Comparison of ENCODE assay signal across 25 cellular contexts in genomic region chr13:47457631-47458030, GRCh38.
DNase-seq lines count a peak whose midpoint lies in the region; ATAC-seq and TF ChIP-seq lines count a peak whose summit lies in the region.
"Had no signal": no experiment of that assay in that cellular context is flagged by ENCODE, and none has a peak within 500 bp of the region (broad histone marks: within the 10 kb centered on the region; RNA-seq: fewer than 3 reads in every experiment).

No MANE protein-coding gene starts in this region.

- H4K8ac ChIP-seq in IMR-90 (ENCODE audit: low read depth in 2 of 2, low read length in 2 of 2), result no peak overlapping the region

- no peak overlapping the region for H2BK120ac ChIP-seq in IMR-90 (ENCODE audit: low read depth, low read length)

- intact Hi-C loops in IMR-90 (cut with micrococcal nuclease), result loop anchor here (10.0 kb wide), 1 partner anchor 483 kb away; no protein-coding TSS in a partner anchor
- intact Hi-C loops in activated CD4-positive, alpha-beta T cell treated with anti-CD3 and anti-CD28 coated beads for 36 hours (cut with DNase I, micrococcal nuclease), result no loop called here
- intact Hi-C loops in spleen (cut with DNase I; ENCODE audit: low total_unique reads), result no loop called here

- no TSS peak for BruUV-seq in IMR-90 (replicated peaks; lab: Mats Ljungman, UMichigan)

- POLR2A ChIA-PET in IMR-90 (lab: Charles Lee; ENCODE audit: unreplicated experiment), result no interaction called here
- POLR2A ChIA-PET in activated CD4-positive, alpha-beta T cell treated with anti-CD3 and anti-CD28 coated beads for 36 hours (lab: Charles Lee), result no interaction called here

- H3K27me3 ChIP-seq in IMR-90 (ENCODE audit: control insufficient read depth, insufficient read depth, low read length) (no peaks in the 10 kb centered on the region), lung (ENCODE audit: control insufficient read depth, insufficient read depth) (no peaks in the 10 kb centered on the region), spleen (replicated peaks in 1 of 7) (no peaks in the 10 kb centered on the region)
- H3K27me3 ChIP-seq: gastroesophageal sphincter, left lung, ovary, right atrium auricular region, thyroid gland had no signal

- DNase-seq in AG09309 (ENCODE audit: low read depth), result peak; percentile 43
- DNase-seq in IMR-90, result peak; percentile 49
- DNase-seq in choroid plexus epithelial cell (ENCODE audit: low read depth), result peak; percentile 61
- DNase-seq in lung (ENCODE audit: low spot score), result no peak
- no peak for DNase-seq in activated CD4-positive, alpha-beta T cell treated with anti-CD3 and anti-CD28 coated beads for 36 hours
- no peak for DNase-seq in HuH-7 (ENCODE audit: low spot score)
- DNase-seq in NCI-H1092 (lab: John Stamatoyannopoulos, UW), result no peak
- DNase-seq in spleen, result no peak
- DNase-seq: activated CD4-positive, alpha-beta T cell treated with anti-CD3 and anti-CD28 coated beads for 48 hours; activated naive CD4-positive, alpha-beta T cell; activated T-cell treated with anti-CD3 and anti-CD28 coated beads, Interleukin-2, amount 50 U/mL, for 4 hours; Calu3; central memory CD4-positive, alpha-beta T cell; hypothalamus; left lung; NCI-H187; NCI-H69; ovary; stimulated activated naive CD8-positive, alpha-beta T cell treated with anti-CD3 and anti-CD28 coated beads, Interleukin-15, Interleukin-2, amounts not matched to agents 100 U/mL and 50 U/mL, for 24 hours; thyroid gland had no signal

- H3K4me3 Mint-ChIP-seq in activated CD4-positive, alpha-beta T cell treated with anti-CD3 and anti-CD28 coated beads for 36 hours, result no peak overlapping the region
- H3K4me3 Mint-ChIP-seq: activated T-cell treated with anti-CD3 and anti-CD28 coated beads, Interleukin-2, amount 50 U/mL, for 4 hours; natural killer cell treated with Interleukin-12 subunit alpha and Interleukin-12 subunit beta and Interleukin-15 and Interleukin-18, amount 100 ng/mL, for 72 hours had no signal

- in situ Hi-C loops in IMR-90 (cut with MboI; ENCODE audit: low sequenced_read_pairs), result no loop called here

- H3K4me1 Mint-ChIP-seq in activated CD4-positive, alpha-beta T cell treated with anti-CD3 and anti-CD28 coated beads for 36 hours, result no peaks in the 10 kb centered on the region

- no peaks in the 10 kb centered on the region for H3K36me3 Mint-ChIP-seq in activated CD4-positive, alpha-beta T cell treated with anti-CD3 and anti-CD28 coated beads for 36 hours (ENCODE audit: low read depth)
- H3K36me3 Mint-ChIP-seq: natural killer cell treated with Interleukin-12 subunit alpha and Interleukin-12 subunit beta and Interleukin-15 and Interleukin-18, amount 100 ng/mL, for 72 hours had no signal

- H3K4me3 ChIP-seq in AG09309 (ENCODE audit: control insufficient read depth, low read depth, low read length), result no peak overlapping the region
- no peak overlapping the region for H3K4me3 ChIP-seq in IMR-90 (ENCODE audit: insufficient read depth, low read depth, low read length)
- no peak overlapping the region for H3K4me3 ChIP-seq in choroid plexus epithelial cell (ENCODE audit: low read depth, low read length)
- H3K4me3 ChIP-seq in lung, result no peak overlapping the region
- no peak overlapping the region for H3K4me3 ChIP-seq in spleen
- H3K4me3 ChIP-seq: gastroesophageal sphincter, left lung, ovary, right atrium auricular region, SK-N-MC, thyroid gland had no signal

- H4K20me1 ChIP-seq in IMR-90 (ENCODE audit: insufficient read depth, low read length), result no peaks in the 10 kb centered on the region

- H3K27ac Mint-ChIP-seq in activated CD4-positive, alpha-beta T cell treated with anti-CD3 and anti-CD28 coated beads for 36 hours, result no peak overlapping the region
- H3K27ac Mint-ChIP-seq: natural killer cell treated with Interleukin-12 subunit alpha and Interleukin-12 subunit beta and Interleukin-15 and Interleukin-18, amount 100 ng/mL, for 72 hours had no signal

- ATAC-seq in IMR-90 (ENCODE audit: low read depth) (no peak), lung (ENCODE audit: insufficient read depth, low FRiP score) (peak; percentile 62)
- no peak for ATAC-seq in activated CD4-positive, alpha-beta T cell treated with anti-CD3 and anti-CD28 coated beads for 36 hours
- ATAC-seq: activated T-cell treated with anti-CD3 and anti-CD28 coated beads, Interleukin-2, amount 50 U/mL, for 4 hours; gastroesophageal sphincter; left lung; natural killer cell treated with Interleukin-12 subunit alpha and Interleukin-12 subunit beta and Interleukin-15 and Interleukin-18, amount 100 ng/mL, for 72 hours; stimulated activated naive CD8-positive, alpha-beta T cell treated with anti-CD3 and anti-CD28 coated beads, Interleukin-15, Interleukin-2, amounts not matched to agents 100 U/mL and 50 U/mL, for 24 hours had no signal

- no peaks in the 10 kb centered on the region for H3K9me1 ChIP-seq in IMR-90 (ENCODE audit: insufficient read depth, low read length)

- TF ChIP-seq POLR2A in IMR-90 (IDR thresholded peaks at IDR 0.05; ENCODE audit: low read depth, low read length), result no peak
- TF ChIP-seq POLR2A in spleen (IDR thresholded peaks at IDR 0.05), result no peak

- no peak overlapping the region for H2AK5ac ChIP-seq in IMR-90 (ENCODE audit: low read depth, low read length)

- dilution Hi-C loops in IMR-90 (cut with HindIII; ENCODE audit: low sequenced_read_pairs, unreplicated experiment), result no loop called here

- no peak overlapping the region for H2BK5ac ChIP-seq in IMR-90 (ENCODE audit: low read depth, low read length, poor library complexity, severe bottlenecking)

- H3K79me1 ChIP-seq in IMR-90 (ENCODE audit: low read depth in 1 of 2, low read length in 2 of 2), result no peaks in the 10 kb centered on the region

- CTCF ChIA-PET in IMR-90 (lab: Yijun Ruan, JAX), result no interaction called here
- CTCF ChIA-PET in activated CD4-positive, alpha-beta T cell treated with anti-CD3 and anti-CD28 coated beads for 36 hours (lab: Charles Lee), result no interaction called here

- no peaks in the 10 kb centered on the region for H3K9me3 Mint-ChIP-seq in activated CD4-positive, alpha-beta T cell treated with anti-CD3 and anti-CD28 coated beads for 36 hours (ENCODE audit: low read depth)
- H3K9me3 Mint-ChIP-seq: activated T-cell treated with anti-CD3 and anti-CD28 coated beads, Interleukin-2, amount 50 U/mL, for 4 hours; natural killer cell treated with Interleukin-12 subunit alpha and Interleukin-12 subunit beta and Interleukin-15 and Interleukin-18, amount 100 ng/mL, for 72 hours had no signal

- no peak overlapping the region for H2AK9ac ChIP-seq in IMR-90 (replicated peaks; ENCODE audit: low read depth, low read length, poor library complexity)

- no peak overlapping the region for H2AFZ ChIP-seq in IMR-90 (replicated peaks; ENCODE audit: low read length, poor library complexity)

- H3K36me3 ChIP-seq in IMR-90 (ENCODE audit: control insufficient read depth, insufficient read depth, low read length) (no peaks in the 10 kb centered on the region), lung (ENCODE audit: control insufficient read depth in 2 of 2, insufficient read depth in 2 of 2, low read length in 2 of 2) (no peaks in the 10 kb centered on the region), spleen (no peaks in the 10 kb centered on the region)
- H3K36me3 ChIP-seq: gastroesophageal sphincter, left lung, ovary, right atrium auricular region, thyroid gland had no signal

- no peak overlapping the region for H4K91ac ChIP-seq in IMR-90 (ENCODE audit: insufficient read depth, low read depth, low read length)

- H3K4ac ChIP-seq in IMR-90 (ENCODE audit: low read depth, low read length), result no peak overlapping the region

- H3K4me1 ChIP-seq in IMR-90 (ENCODE audit: control insufficient read depth, insufficient read depth, low read length) (peaks cover 2% of the 10 kb centered on the region; the same call in 1 of the 2 replicates), lung (ENCODE audit: control insufficient read depth in 2 of 2, insufficient read depth in 2 of 2, low read length in 2 of 2) (no peaks in the 10 kb centered on the region), spleen (no peaks in the 10 kb centered on the region)
- H3K4me1 ChIP-seq: gastroesophageal sphincter, left lung, right atrium auricular region, thyroid gland had no signal

- no peak overlapping the region for H3K56ac ChIP-seq in IMR-90 (ENCODE audit: extremely low read depth, insufficient read depth, low read length)

- no peak overlapping the region for H3K9ac ChIP-seq in IMR-90 (ENCODE audit: low read depth, low read length)

- no peak overlapping the region for H3K27ac ChIP-seq in IMR-90 (ENCODE audit: insufficient read depth, low read length)
- H3K27ac ChIP-seq in lung (ENCODE audit: low read depth in 1 of 2, low read length in 1 of 2), result no peak overlapping the region
- no peak overlapping the region for H3K27ac ChIP-seq in spleen
- H3K27ac ChIP-seq: C4-2B, gastroesophageal sphincter, left lung, ovary, right atrium auricular region, SK-N-MC, thyroid gland had no signal

- peaks cover 2% of the 10 kb centered on the region for H3K27me3 Mint-ChIP-seq in activated CD4-positive, alpha-beta T cell treated with anti-CD3 and anti-CD28 coated beads for 36 hours
- H3K27me3 Mint-ChIP-seq: natural killer cell treated with Interleukin-12 subunit alpha and Interleukin-12 subunit beta and Interleukin-15 and Interleukin-18, amount 100 ng/mL, for 72 hours had no signal

- no peak for TF ChIP-seq CTCF in AG09309 (IDR thresholded peaks at IDR 0.05; ENCODE audit: control insufficient read depth, insufficient read depth, low read depth, low read length, missing control alignments)
- no peak for TF ChIP-seq CTCF in IMR-90 (conservative IDR thresholded peaks at IDR 0.05; ENCODE audit: low read depth, low read length)
- no peak for TF ChIP-seq CTCF in choroid plexus epithelial cell (conservative IDR thresholded peaks at IDR 0.05; ENCODE audit: low read depth, low read length)
- no peak for TF ChIP-seq CTCF in lung (IDR thresholded peaks at IDR 0.05; ENCODE audit: control extremely low read depth, extremely low read depth)
- TF ChIP-seq CTCF in spleen (IDR thresholded peaks at IDR 0.05 in 8 of 11, conservative IDR thresholded peaks at IDR 0.05 in 3 of 11), result no peak

- no peak overlapping the region for H3K14ac ChIP-seq in IMR-90 (replicated peaks; ENCODE audit: low read depth, low read length)

- no peak overlapping the region for H3K4me2 ChIP-seq in IMR-90 (ENCODE audit: low read depth, low read length)

- no peak overlapping the region for H4K5ac ChIP-seq in IMR-90 (ENCODE audit: low read depth, low read length)

- no peak overlapping the region for H2BK20ac ChIP-seq in IMR-90 (ENCODE audit: low read depth, low read length)

- no peak overlapping the region for H3K23ac ChIP-seq in IMR-90 (ENCODE audit: low read depth, low read length)

- H3K9me3 ChIP-seq in IMR-90 (ENCODE audit: control insufficient read depth, insufficient read depth, low read length), result no peaks in the 10 kb centered on the region
- H3K9me3 ChIP-seq in lung (ENCODE audit: control insufficient read depth in 2 of 2, insufficient read depth in 1 of 2, low read length in 1 of 2), result no peaks in the 10 kb centered on the region
- H3K9me3 ChIP-seq in spleen, result no peaks in the 10 kb centered on the region
- H3K9me3 ChIP-seq: gastroesophageal sphincter, left lung, ovary, right atrium auricular region, thyroid gland had no signal

- no peak for TF ChIP-seq RAD21 in IMR-90 (IDR thresholded peaks at IDR 0.05; ENCODE audit: low read length)

- H3K18ac ChIP-seq in IMR-90 (ENCODE audit: low read depth, low read length), result no peak overlapping the region

- H2BK15ac ChIP-seq in IMR-90 (ENCODE audit: low read depth, low read length), result no peak overlapping the region

Comparison
In these comparisons a context has a peak if more than half of its experiments do, and no peak if none do; other contexts are left out.
1. DNase-seq: peak in AG09309 (single experiment), IMR-90 (single experiment) and choroid plexus epithelial cell (single experiment); none in lung (single experiment), activated CD4-positive, alpha-beta T cell treated with anti-CD3 and anti-CD28 coated beads for 36 hours (single experiment), HuH-7 (single experiment), NCI-H1092 (single experiment) and spleen (single experiment).